8 cellular contexts compared by ENCODE assay signal in genomic region chr9:5422276-5422675, GRCh38.
"Had no signal": no experiment of that assay in that cellular context is flagged by ENCODE, and none has a peak within 500 bp of the region (broad histone marks: within the 10 kb centered on the region; RNA-seq: fewer than 3 reads in every experiment).

No MANE protein-coding gene starts in this region.

- H3K9me3 ChIP-seq: HAP-1 had no signal

- DNase-seq: GM23248, GOT3, H7, HFFc6 had no signal

- H3K4me1 ChIP-seq: HAP-1 had no signal

- H3K4me3 ChIP-seq: GM23248, HAP-1, K562 had no signal

- H3K9ac ChIP-seq: GM23248 had no signal

- H3K27ac ChIP-seq: GM23248, HL-60 had no signal

- FAIRE-seq: HepG2, K562 had no signal

- H3K36me3 ChIP-seq: HAP-1 had no signal

- H2AFZ ChIP-seq: GM23248 had no signal
